Comparison of ENCODE assay signal across 9 cellular contexts in the genomic region with DNA sequence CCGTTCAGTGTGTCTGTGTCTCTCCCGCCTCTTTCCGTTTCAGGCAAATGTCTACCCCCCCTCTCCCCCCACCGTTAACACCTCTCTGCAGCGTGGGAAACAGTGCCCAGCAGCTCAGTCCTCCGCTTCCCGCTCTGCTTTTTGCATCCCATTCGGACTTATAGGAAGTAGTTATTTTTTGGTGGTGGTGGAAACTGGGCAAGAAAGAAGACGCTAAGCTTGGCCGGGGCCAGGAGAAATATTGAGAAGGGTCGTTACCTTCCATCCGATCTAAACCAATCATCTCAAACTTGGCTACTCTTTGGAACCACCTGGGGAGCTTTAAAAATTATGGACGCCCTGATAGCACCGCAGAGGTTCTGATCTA. TPM values are rescaled to one million over a fixed set of nuclear protein-coding genes. Genes with fewer than 3 reads are reported as not detected.
A peak's percentile ranks its signal among the peaks of the same experiment; 100 is the strongest.
DNase-seq lines count a peak whose midpoint lies in the region; ATAC-seq, FAIRE-seq and TF ChIP-seq lines count a peak whose summit lies in the region.
"Had no signal": no experiment of that assay in that cellular context is flagged by ENCODE, and none has a peak within 500 bp of the region (broad histone marks: within the 10 kb centered on the region; RNA-seq: fewer than 3 reads in every experiment).

No MANE protein-coding gene starts in this region.

- no peak for TF ChIP-seq EP300 in K562 (IDR thresholded peaks at IDR 0.05; ENCODE audit: low read length)

- DNase-seq in CD4-positive, CD25-positive, alpha-beta regulatory T cell = no peak
- no peak for DNase-seq in K562 (ENCODE audit: extremely low read depth in 1 of 4, low spot score in 3 of 4)
- DNase-seq in COLO668 (lab: John Stamatoyannopoulos, UW; ENCODE audit: unreplicated experiment) = no peak
- DNase-seq in osteoblast (ENCODE audit: insufficient read length, low spot score, missing footprints) = no peak

- TF ChIP-seq CTCF in K562 (IDR thresholded peaks at IDR 0.05 in 2 of 3, conservative IDR thresholded peaks at IDR 0.05 in 1 of 3; ENCODE audit: insufficient read depth in 2 of 3, low read depth in 1 of 3, low read length in 3 of 3) = no peak
- no peak for TF ChIP-seq CTCF in osteoblast (IDR thresholded peaks at IDR 0.05; ENCODE audit: extremely low read depth, low read depth, low read length)

- H3K9me1 ChIP-seq in K562 (ENCODE audit: control insufficient read depth, insufficient read depth, low read length) = no peaks in the 10 kb centered on the region

- peaks cover 38% of the 10 kb centered on the region for H3K27me3 ChIP-seq in CD4-positive, CD25-positive, alpha-beta regulatory T cell (ENCODE audit: control insufficient read depth, insufficient read depth, low read length)
- H3K27me3 ChIP-seq in K562 (ENCODE audit: control insufficient read depth in 2 of 2, insufficient read depth in 2 of 2, low read length in 2 of 2) (peaks cover 16 to 19% of the 10 kb centered on the region in 2 experiments), muscle layer of colon (ENCODE audit: control insufficient read depth in 1 of 2, insufficient read depth in 2 of 2, low read length in 2 of 2) (peaks cover 0 to 7% of the 10 kb centered on the region in 2 donors), osteoblast (ENCODE audit: insufficient read depth, low read length) (peaks cover 73% of the 10 kb centered on the region)

- 20% methylated on average over 13 of the region's 14 CpGs for WGBS in K562 (ENCODE audit: insufficient coverage, low coverage, missing lambda C conversion rate)

- peak overlapping the region; percentile 5 for H3K4me2 ChIP-seq in K562 (ENCODE audit: insufficient read depth, low read length)
- no peak overlapping the region for H3K4me2 ChIP-seq in osteoblast (ENCODE audit: insufficient read depth, low read length)

- peak overlapping the region; percentile 64 for H2AFZ ChIP-seq in K562 (ENCODE audit: low read depth, low read length)
- H2AFZ ChIP-seq in osteoblast (ENCODE audit: low read length) = no peak overlapping the region

- H3K27ac Mint-ChIP-seq in CD4-positive, CD25-positive, alpha-beta regulatory T cell = no peak overlapping the region

- H3K9ac ChIP-seq in K562 (ENCODE audit: insufficient read depth in 1 of 2, low read depth in 2 of 2, low read length in 2 of 2) = peak overlapping the region in 1 of 2 experiments; percentile 23; a peak in 1 of 4 replicates
- H3K9ac ChIP-seq in muscle layer of colon (ENCODE audit: low read length) = no peak overlapping the region

- H3K36me3 ChIP-seq in CD4-positive, CD25-positive, alpha-beta regulatory T cell (ENCODE audit: control insufficient read depth, insufficient read depth, low read length) = no peaks in the 10 kb centered on the region
- H3K36me3 ChIP-seq in K562 (ENCODE audit: control insufficient read depth, insufficient read depth, low read length) = no peaks in the 10 kb centered on the region
- H3K36me3 ChIP-seq in muscle layer of colon (ENCODE audit: insufficient read depth, low read length) = peaks cover 8% of the 10 kb centered on the region
- no peaks in the 10 kb centered on the region for H3K36me3 ChIP-seq in osteoblast (ENCODE audit: insufficient read depth, low read length)

- H3K4me1 ChIP-seq in CD4-positive, CD25-positive, alpha-beta regulatory T cell (ENCODE audit: control insufficient read depth, insufficient read depth, low read length, poor library complexity, severe bottlenecking) = peaks cover 27% of the 10 kb centered on the region
- H3K4me1 ChIP-seq in K562 (replicated peaks in 1 of 2; ENCODE audit: control insufficient read depth in 2 of 2, insufficient read depth in 2 of 2, low read length in 2 of 2) = peaks cover 0 to 24% of the 10 kb centered on the region in 2 experiments; a peak in 2 of 5 replicates
- H3K4me1 ChIP-seq in muscle layer of colon (ENCODE audit: insufficient read depth, low read length) = peaks cover 28% of the 10 kb centered on the region
- H3K4me1 ChIP-seq in osteoblast (ENCODE audit: insufficient read depth, low read length) = no peaks in the 10 kb centered on the region

- H3K9me3 Mint-ChIP-seq in CD4-positive, CD25-positive, alpha-beta regulatory T cell = peaks cover 0 to 7% (median 0%) of the 10 kb centered on the region in 7 donors

- in situ Hi-C loops in K562 (cut with MboI) = no loop called here

- ATAC-seq in CD4-positive, CD25-positive, alpha-beta regulatory T cell (ENCODE audit: low read depth in 2 of 2) = no peak
- ATAC-seq in HG03354 (IDR thresholded peaks at IDR 0.05; ENCODE audit: poor library complexity, severe bottlenecking, unreplicated experiment) (peak; percentile 4), K562 (no peak), GM19035 (IDR thresholded peaks at IDR 0.05; ENCODE audit: unreplicated experiment) (no peak), HG03520 (IDR thresholded peaks at IDR 0.05; ENCODE audit: unreplicated experiment) (no peak)

- no peaks in the 10 kb centered on the region for H3K36me3 Mint-ChIP-seq in CD4-positive, CD25-positive, alpha-beta regulatory T cell

- peaks cover 81% of the 10 kb centered on the region for H3K27me3 Mint-ChIP-seq in CD4-positive, CD25-positive, alpha-beta regulatory T cell

- peak overlapping the region; percentile 63 for H3K4me3 ChIP-seq in CD4-positive, CD25-positive, alpha-beta regulatory T cell (ENCODE audit: low read depth, low read length)
- H3K4me3 ChIP-seq in K562 (no peak overlapping the region), muscle layer of colon (ENCODE audit: low read depth in 1 of 2, low read length in 2 of 2) (peak overlapping the region; percentile 34 to 72), osteoblast (ENCODE audit: insufficient read depth, low read length) (no peak overlapping the region)

- TF ChIP-seq POLR2A in K562 (conservative IDR thresholded peaks at IDR 0.05) = no peak

- intact Hi-C loops in K562 (cut with micrococcal nuclease) = loop anchor here (1.0 kb wide), 1 partner anchor 26 kb away; no protein-coding TSS in a partner anchor

- H3K4me1 Mint-ChIP-seq in CD4-positive, CD25-positive, alpha-beta regulatory T cell = peaks cover 0 to 23% (median 12%) of the 10 kb centered on the region in 4 donors

- H3K27ac ChIP-seq in CD4-positive, CD25-positive, alpha-beta regulatory T cell (ENCODE audit: insufficient read depth, low read length, poor library complexity, severe bottlenecking) = no peak overlapping the region
- H3K27ac ChIP-seq in K562 (ENCODE audit: extremely low read depth, low read depth, low read length) = no peak overlapping the region
- no peak overlapping the region for H3K27ac ChIP-seq in muscle layer of colon (ENCODE audit: low read depth, low read length)
- H3K27ac ChIP-seq in osteoblast (ENCODE audit: low read depth, low read length) = no peak overlapping the region

- H3K79me2 ChIP-seq in K562 (ENCODE audit: control insufficient read depth, insufficient read depth, low read length) (no peaks in the 10 kb centered on the region), osteoblast (ENCODE audit: insufficient read depth, low read length) (no peaks in the 10 kb centered on the region)

- H3K9me3 ChIP-seq in CD4-positive, CD25-positive, alpha-beta regulatory T cell (ENCODE audit: control insufficient read depth in 2 of 2, low read length in 2 of 2) = peaks cover 4 to 6% of the 10 kb centered on the region in 2 experiments
- H3K9me3 ChIP-seq in K562 (replicated peaks; ENCODE audit: control insufficient read depth, insufficient read depth, low read depth, low read length) (no peaks in the 10 kb centered on the region; the same call in 1 of the 2 replicates), muscle layer of colon (ENCODE audit: low read length) (no peaks in the 10 kb centered on the region), osteoblast (ENCODE audit: low read depth, low read length) (no peaks in the 10 kb centered on the region)

- H4K20me1 ChIP-seq in K562 (replicated peaks; ENCODE audit: control insufficient read depth, insufficient read depth, low read length) = no peaks in the 10 kb centered on the region
- H4K20me1 ChIP-seq in osteoblast (ENCODE audit: insufficient read depth, low read length) = no peaks in the 10 kb centered on the region

- POLR2A ChIA-PET in K562 (lab: Yijun Ruan, JAX) = no interaction called here

- FAIRE-seq in K562 (lab: Jason Lieb, UNC) = no peak

- peak overlapping the region; percentile 81 to 84 (median 82) for H3K4me3 Mint-ChIP-seq in CD4-positive, CD25-positive, alpha-beta regulatory T cell

- no TSS peak for BruUV-seq in K562 (replicated peaks; lab: Mats Ljungman, UMichigan)

- CTCF ChIA-PET in K562 (lab: Yijun Ruan, JAX; ENCODE audit: low intra/inter-chr PET ratio) = no interaction called here

- no peak for TF ChIP-seq RAD21 in K562 (CRISPR knock-in tag; conservative IDR thresholded peaks at IDR 0.05 in 1 of 2, IDR thresholded peaks at IDR 0.05 in 1 of 2)

TF ChIP-seq in K562, 482 proteins besides CTCF, POLR2A, EP300 and RAD21:
- TF ChIP-seq NR2C1 (IDR thresholded peaks at IDR 0.05) = no peak
- no peak for TF ChIP-seq NR2C1 (tag; IDR thresholded peaks at IDR 0.05)
- TF ChIP-seq, protein P1, sequence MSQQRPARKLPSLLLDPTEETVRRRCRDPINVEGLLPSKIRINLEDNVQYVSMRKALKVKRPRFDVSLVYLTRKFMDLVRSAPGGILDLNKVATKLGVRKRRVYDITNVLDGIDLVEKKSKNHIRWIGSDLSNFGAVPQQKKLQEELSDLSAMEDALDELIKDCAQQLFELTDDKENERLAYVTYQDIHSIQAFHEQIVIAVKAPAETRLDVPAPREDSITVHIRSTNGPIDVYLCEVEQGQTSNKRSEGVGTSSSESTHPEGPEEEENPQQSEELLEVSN (IDR thresholded peaks at IDR 0.05; ENCODE audit: borderline replicate concordance in 1 of 2, extremely low read depth in 1 of 2, insufficient read depth in 1 of 2, insufficient read length in 1 of 2, low read depth in 1 of 2, low read length in 1 of 2, poor library complexity in 1 of 2, severe bottlenecking in 1 of 2) = peak in 1 of 2 experiments; percentile 61

RNA-seq across cellular contexts. Expression of gene HLF, which starts 0.5 kb away (rescaled TPM):
- 2.1 TPM for total RNA-seq in CD4-positive, CD25-positive, alpha-beta regulatory T cell
- 1 to 10 TPM in 1 of 4 donors, under 1 TPM in 3; 0.28 to 1.3 (median 0.61) TPM for polyA plus RNA-seq in CD4-positive, CD25-positive, alpha-beta regulatory T cell
- 0.07 TPM in 1 of 2 replicates, not detected in the other for total RNA-seq in K562 (2011; cell fraction: chromatin; rRNA removed; ENCODE audit: low replicate concordance)
- total RNA-seq in K562 (2011; cell fraction: nucleolus; rRNA removed) = not detected in 2 replicates
- not detected in 2 replicates for total RNA-seq in K562 (2011; cell fraction: nucleoplasm; rRNA removed)
- total RNA-seq in K562 (2014; rRNA removed) (0.09 and 0.20 TPM in 2 replicates), K562 (2014; rRNA removed; fragmentation: Illumina TruSeq; extraction: Trizol) (0.15 and 0.32 TPM in 2 replicates), K562 (2015; rRNA removed; fragmentation: Illumina TruSeq; extraction: Trizol) (0.11 and 0.14 TPM in 2 replicates), K562 (2021) (0.24 and 0.65 TPM in 2 replicates), osteoblast (under 0.01 TPM in 2 replicates)
- polyA plus RNA-seq in K562 (2011; rRNA removed) (0.04 and 0.09 TPM in 2 replicates), K562 (2014; fragmentation: Illumina TruSeq; extraction: Trizol) (0.08 and 0.09 TPM in 2 replicates), K562 (2014; fragmentation: Nextera tagmentation; extraction: Ambion mirVana) (under 1 TPM; 0.03 to 0.11 TPM), K562 (2014; rRNA removed) (0.05 and 1.4 TPM in 2 replicates)
- polyA plus RNA-seq in K562 (2011; cell fraction: cytosol; rRNA removed) = 0.03 and 0.07 TPM in 2 replicates
- 0.08 and 0.16 TPM in 2 replicates for polyA plus RNA-seq in K562 (2011; cell fraction: nucleus; rRNA removed)
- 0.13 and 0.14 TPM in 2 replicates for polyA plus RNA-seq in K562 (2012)
- polyA minus RNA-seq in K562 (2011; rRNA and poly(A)+ RNA removed) = 0.06 and 0.14 TPM in 2 replicates
- polyA minus RNA-seq in K562 (2011; cell fraction: cytosol; rRNA and poly(A)+ RNA removed) = 0.73 TPM in 1 of 2 replicates, not detected in the other
- polyA minus RNA-seq in K562 (2011; cell fraction: nucleus; rRNA and poly(A)+ RNA removed) = 0.13 TPM in 1 of 2 replicates, not detected in the other
- total RNA-seq: dermis microvascular lymphatic vessel endothelial cell had no signal

Comparison
In these comparisons a context has a peak if more than half of its experiments do, and no peak if none do; other contexts are left out.
1. H3K4me3 ChIP-seq: peak in CD4-positive, CD25-positive, alpha-beta regulatory T cell (single experiment) and muscle layer of colon (2 of 2); none in K562 (single experiment) and osteoblast (single experiment).